Comparison of ENCODE assay signal across 27 cellular contexts in genomic region chr9:127172066-127172707, GRCh38. TPM values are rescaled to one million over a fixed set of nuclear protein-coding genes. Genes with fewer than 3 reads are reported as not detected.
A peak's percentile ranks its signal among the peaks of the same experiment; 100 is the strongest.
DNase-seq lines count a peak whose midpoint lies in the region; ATAC-seq, FAIRE-seq and TF ChIP-seq lines count a peak whose summit lies in the region.
"Had no signal": no experiment of that assay in that cellular context is flagged by ENCODE, and none has a peak within 500 bp of the region (broad histone marks: within the 10 kb centered on the region; RNA-seq: fewer than 3 reads in every experiment).

No MANE protein-coding gene starts in this region.

- no peaks in the 10 kb centered on the region for H3K9me3 Mint-ChIP-seq in astrocyte (ENCODE audit: unreplicated experiment)
- H3K9me3 Mint-ChIP-seq: activated T-helper 17 cell treated with anti-CD3 and anti-CD28 coated beads, Interleukin-2, amount 50 U/mL, for 72 hours; CD8-positive, alpha-beta memory T cell; HFFc6; neural crest cell; stimulated activated memory B cell treated with anti-CD40 and anti-IgM and Interleukin-4, amounts not matched to agents 10 μg/mL and 1 μg/mL and 100 μg/mL, for 72 hours had no signal

- CTCF ChIA-PET in A673 (lab: Charles Lee) = no interaction called here

- H3K27me3 Mint-ChIP-seq in astrocyte (ENCODE audit: low read depth, unreplicated experiment) = peaks cover 13% of the 10 kb centered on the region
- H3K27me3 Mint-ChIP-seq: activated naive CD8-positive, alpha-beta T cell; activated T-helper 17 cell treated with anti-CD3 and anti-CD28 coated beads, Interleukin-2, amount 50 U/mL, for 72 hours; CD8-positive, alpha-beta memory T cell; progenitor cell of endocrine pancreas; stimulated activated memory B cell treated with anti-CD40 and anti-IgM and Interleukin-4, amounts not matched to agents 10 μg/mL and 1 μg/mL and 100 μg/mL, for 72 hours had no signal

- H3K4me3 ChIP-seq in astrocyte (ENCODE audit: insufficient read depth, low read depth, low read length) (no peak overlapping the region), sigmoid colon (no peak overlapping the region), mucosa of descending colon (no peak overlapping the region), A673 (ENCODE audit: low read depth, low read length, poor library complexity, severe bottlenecking) (no peak overlapping the region)
- H3K4me3 ChIP-seq: lower lobe of right lung, suprapubic skin had no signal

- H3K9me3 ChIP-seq in astrocyte (ENCODE audit: insufficient read depth, low read depth, low read length) (no peaks in the 10 kb centered on the region), sigmoid colon (no peaks in the 10 kb centered on the region), mucosa of descending colon (no peaks in the 10 kb centered on the region), A673 (ENCODE audit: low read depth, low read length, poor library complexity, severe bottlenecking) (no peaks in the 10 kb centered on the region)
- H3K9me3 ChIP-seq: lower lobe of right lung, suprapubic skin had no signal

- no peaks in the 10 kb centered on the region for H4K20me1 ChIP-seq in astrocyte (ENCODE audit: insufficient read depth, low read length)

- H3K27ac ChIP-seq in astrocyte (ENCODE audit: low read depth, low read length) (no peak overlapping the region), sigmoid colon (peak overlapping the region; percentile 57 to 81 (median 68)), A673 (ENCODE audit: low read depth, low read length, poor library complexity, severe bottlenecking) (no peak overlapping the region)
- H3K27ac ChIP-seq: KMS-11, lower lobe of right lung, suprapubic skin, VCaP had no signal

- TF ChIP-seq CTCF in astrocyte (IDR thresholded peaks at IDR 0.05; ENCODE audit: insufficient read depth, low read depth, low read length) (no peak), sigmoid colon (IDR thresholded peaks at IDR 0.05) (no peak), mucosa of descending colon (IDR thresholded peaks at IDR 0.05) (no peak), A673 (conservative IDR thresholded peaks at IDR 0.05; ENCODE audit: low read depth, low read length) (no peak)

- H3K36me3 ChIP-seq in astrocyte (ENCODE audit: insufficient read depth, low read length) (no peaks in the 10 kb centered on the region), sigmoid colon (peaks cover 0 to 4% (median 0%) of the 10 kb centered on the region in 4 donors), mucosa of descending colon (ENCODE audit: low read depth) (no peaks in the 10 kb centered on the region), A673 (ENCODE audit: insufficient read depth, low read length, poor library complexity, severe bottlenecking) (no peaks in the 10 kb centered on the region)
- H3K36me3 ChIP-seq: suprapubic skin had no signal

- no peak for TF ChIP-seq EP300 in sigmoid colon (IDR thresholded peaks at IDR 0.05)

- intact Hi-C loops in sigmoid colon (cut with DNase I) (no loop called here), mucosa of descending colon (cut with DNase I, micrococcal nuclease) (no loop called here), A673 (cut with micrococcal nuclease; ENCODE audit: unreplicated experiment) (no loop called here)

- H3K4me1 ChIP-seq in astrocyte (ENCODE audit: insufficient read depth, low read length) (no peaks in the 10 kb centered on the region), sigmoid colon (peaks cover 0 to 28% (median 19%) of the 10 kb centered on the region in 4 donors), mucosa of descending colon (ENCODE audit: low read depth) (no peaks in the 10 kb centered on the region), A673 (ENCODE audit: insufficient read depth, low read length, poor library complexity, severe bottlenecking) (no peaks in the 10 kb centered on the region)
- H3K4me1 ChIP-seq: lower lobe of right lung, suprapubic skin had no signal

- H2AFZ ChIP-seq in astrocyte (ENCODE audit: low read depth, low read length) = no peak overlapping the region

- no peak overlapping the region for H3K9ac ChIP-seq in astrocyte (ENCODE audit: low read length)
- H3K9ac ChIP-seq: KMS-11 had no signal

- DNase-seq in ELF-1 (ENCODE audit: low read depth, low spot score) = peak; percentile 60
- DNase-seq in astrocyte (ENCODE audit: low read depth) = peak; percentile 27
- peak; percentile 56 for DNase-seq in islet precursor cell
- DNase-seq in sigmoid colon = peak; percentile 33
- DNase-seq in mucosa of descending colon = no peak
- no peak for DNase-seq in effector CD8-positive, alpha-beta T cell (lab: John Stamatoyannopoulos, UW)
- DNase-seq in A673 (ENCODE audit: low spot score) = no peak
- DNase-seq in A172 (ENCODE audit: low spot score) = no peak
- DNase-seq: activated CD4-positive, alpha-beta T cell treated with anti-CD3 and anti-CD28 coated beads, Interleukin-2, amount 50 U/mL, for 1 hour; AML-193; CD8-positive, alpha-beta memory T cell; GOT3; HFFc6; kidney glomerular epithelial cell; lower lobe of right lung; NCI-H1436; OCI-M1; stimulated activated CD4-positive, alpha-beta T cell treated with anti-CD3 and anti-CD28 coated beads, Interleukin-4, amount 100 ng/mL, for 4 hours had no signal

- H3K4me2 ChIP-seq in astrocyte (ENCODE audit: low read length) = no peak overlapping the region
- H3K4me2 ChIP-seq: KMS-11 had no signal

- peaks cover 2% of the 10 kb centered on the region for H3K36me3 Mint-ChIP-seq in astrocyte (ENCODE audit: low read depth, unreplicated experiment)

- POLR2A ChIA-PET in A673 (lab: Charles Lee; ENCODE audit: low non-redundant PET) = no interaction called here

- H3K27me3 ChIP-seq in astrocyte (ENCODE audit: insufficient read depth, low read length) = no peaks in the 10 kb centered on the region
- H3K27me3 ChIP-seq in sigmoid colon = no peaks in the 10 kb centered on the region
- no peaks in the 10 kb centered on the region for H3K27me3 ChIP-seq in A673 (replicated peaks; ENCODE audit: insufficient read depth, low read depth, low read length, poor library complexity)
- H3K27me3 ChIP-seq: suprapubic skin had no signal

- TF ChIP-seq POLR2A in sigmoid colon (IDR thresholded peaks at IDR 0.05) = no peak

- no peak for ATAC-seq in mucosa of descending colon
- ATAC-seq: activated T-helper 17 cell treated with anti-CD3 and anti-CD28 coated beads, Interleukin-2, amount 50 U/mL, for 72 hours; lower lobe of right lung; sciatic nerve; stimulated activated memory B cell treated with anti-CD40 and anti-IgM and Interleukin-4, amounts not matched to agents 10 μg/mL and 1 μg/mL and 100 μg/mL, for 72 hours had no signal

- H3K4me3 Mint-ChIP-seq in astrocyte (ENCODE audit: unreplicated experiment) = no peak overlapping the region
- H3K4me3 Mint-ChIP-seq: activated naive CD8-positive, alpha-beta T cell; activated T-helper 17 cell treated with anti-CD3 and anti-CD28 coated beads, Interleukin-2, amount 50 U/mL, for 72 hours; CD8-positive, alpha-beta memory T cell; HFFc6; neural crest cell; stimulated activated memory B cell treated with anti-CD40 and anti-IgM and Interleukin-4, amounts not matched to agents 10 μg/mL and 1 μg/mL and 100 μg/mL, for 72 hours had no signal

- peaks cover 2% of the 10 kb centered on the region for H3K4me1 Mint-ChIP-seq in astrocyte (ENCODE audit: low read depth, unreplicated experiment)
- H3K4me1 Mint-ChIP-seq: activated T-helper 17 cell treated with anti-CD3 and anti-CD28 coated beads, Interleukin-2, amount 50 U/mL, for 72 hours; CD8-positive, alpha-beta memory T cell had no signal

- no peak overlapping the region for H3K27ac Mint-ChIP-seq in astrocyte (ENCODE audit: unreplicated experiment)
- H3K27ac Mint-ChIP-seq: activated naive CD8-positive, alpha-beta T cell; activated T-helper 17 cell treated with anti-CD3 and anti-CD28 coated beads, Interleukin-2, amount 50 U/mL, for 72 hours; HFFc6; progenitor cell of endocrine pancreas; stimulated activated memory B cell treated with anti-CD40 and anti-IgM and Interleukin-4, amounts not matched to agents 10 μg/mL and 1 μg/mL and 100 μg/mL, for 72 hours had no signal

- WGBS in sigmoid colon, 2 donors = 86 to 92% methylated on average over 12 of the region's 12 CpGs

- no peaks in the 10 kb centered on the region for H3K79me2 ChIP-seq in astrocyte (ENCODE audit: insufficient read depth, low read length)

- no peak for FAIRE-seq in astrocyte (lab: Jason Lieb, UNC)

- BruUV-seq in A673 (replicated peaks; lab: Mats Ljungman, UMichigan) = no TSS peak

RNA-seq across cellular contexts. Expression of gene ANGPTL2, which starts 49.8 kb away (rescaled TPM):
- total RNA-seq in astrocyte (17.5 and 21.3 TPM in 2 replicates), sigmoid colon (100 to 1,000 TPM in 1 of 4 donors, 10 to 100 TPM in 3; 50.5 to 112 (median 78.8) TPM), mucosa of descending colon (10 to 100 TPM in 2 of 3 donors, 1 to 10 TPM in 1; 4.1 to 50.9 (median 11.6) TPM), A673 (2021) (2.5 and 4.4 TPM in 2 replicates)
- polyA plus RNA-seq in sigmoid colon = 10 to 100 TPM in 1 of 3 donors, 1 to 10 TPM in 1, under 1 TPM in 1; 0.69 to 14.7 (median 9.6) TPM
- total RNA-seq in A172 (2014; rRNA removed; shearing (Covaris generic)) = 0.17 and 0.43 TPM in 2 replicates
- total RNA-seq: activated T-helper 17 cell treated with anti-CD3 and anti-CD28 coated beads, Interleukin-2, amount 50 U/mL, for 72 hours; CD8-positive, alpha-beta memory T cell had no signal
- polyA plus RNA-seq: CD8-positive, alpha-beta memory T cell had no signal

Comparison
In these comparisons a context has a peak if more than half of its experiments do, and no peak if none do; other contexts are left out.
1. DNase-seq: peak in ELF-1 (single experiment), astrocyte (single experiment), islet precursor cell (single experiment) and sigmoid colon (single experiment); none in mucosa of descending colon (0 of 3), effector CD8-positive, alpha-beta T cell (single experiment), A673 (single experiment) and A172 (single experiment).
2. H3K27ac ChIP-seq: peak in sigmoid colon (4 of 4); none in astrocyte (single experiment) and A673 (single experiment).